1 cellular context compared by ENCODE assay signal in genomic region chr14:103525430-103526246, GRCh38.
TF ChIP-seq lines count a peak whose summit lies in the region.

No MANE protein-coding gene starts in this region.

TF ChIP-seq in HepG2, 621 proteins besides CTCF, POLR2A, EP300 and RAD21 (continued from another document):
- peak; percentile 15; the same call in 1 of the 2 replicates for TF ChIP-seq ZSCAN9 (CRISPR knock-in tag; IDR thresholded peaks at IDR 0.05; ENCODE audit: borderline replicate concordance)
- TF ChIP-seq, protein P1, sequence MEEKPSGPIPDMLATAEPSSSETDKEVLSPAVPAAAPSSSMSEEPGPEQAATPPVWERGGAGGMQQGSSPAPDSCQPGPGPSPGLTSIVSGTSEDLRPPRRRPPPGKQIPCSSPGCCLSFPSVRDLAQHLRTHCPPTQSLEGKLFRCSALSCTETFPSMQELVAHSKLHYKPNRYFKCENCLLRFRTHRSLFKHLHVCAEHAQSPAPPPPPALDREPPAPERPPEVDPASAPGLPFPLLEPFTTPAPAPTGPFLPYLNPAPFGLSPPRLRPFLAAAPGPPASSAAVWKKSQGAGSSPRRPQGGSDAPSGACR (CRISPR knock-in tag; IDR thresholded peaks at IDR 0.05): 0 out of 2 replicates have a peak, but pooled peaks have one; percentile 21
- 0 out of 2 replicates have a peak, but pooled peaks have one; percentile 22 for TF ChIP-seq MXD3 (CRISPR knock-in tag; IDR thresholded peaks at IDR 0.05)
- peak; percentile 37; the same call in 1 of the 2 replicates for TF ChIP-seq TFDP1 (CRISPR knock-in tag; IDR thresholded peaks at IDR 0.05; ENCODE audit: borderline replicate concordance)
- TF ChIP-seq, protein P2, sequence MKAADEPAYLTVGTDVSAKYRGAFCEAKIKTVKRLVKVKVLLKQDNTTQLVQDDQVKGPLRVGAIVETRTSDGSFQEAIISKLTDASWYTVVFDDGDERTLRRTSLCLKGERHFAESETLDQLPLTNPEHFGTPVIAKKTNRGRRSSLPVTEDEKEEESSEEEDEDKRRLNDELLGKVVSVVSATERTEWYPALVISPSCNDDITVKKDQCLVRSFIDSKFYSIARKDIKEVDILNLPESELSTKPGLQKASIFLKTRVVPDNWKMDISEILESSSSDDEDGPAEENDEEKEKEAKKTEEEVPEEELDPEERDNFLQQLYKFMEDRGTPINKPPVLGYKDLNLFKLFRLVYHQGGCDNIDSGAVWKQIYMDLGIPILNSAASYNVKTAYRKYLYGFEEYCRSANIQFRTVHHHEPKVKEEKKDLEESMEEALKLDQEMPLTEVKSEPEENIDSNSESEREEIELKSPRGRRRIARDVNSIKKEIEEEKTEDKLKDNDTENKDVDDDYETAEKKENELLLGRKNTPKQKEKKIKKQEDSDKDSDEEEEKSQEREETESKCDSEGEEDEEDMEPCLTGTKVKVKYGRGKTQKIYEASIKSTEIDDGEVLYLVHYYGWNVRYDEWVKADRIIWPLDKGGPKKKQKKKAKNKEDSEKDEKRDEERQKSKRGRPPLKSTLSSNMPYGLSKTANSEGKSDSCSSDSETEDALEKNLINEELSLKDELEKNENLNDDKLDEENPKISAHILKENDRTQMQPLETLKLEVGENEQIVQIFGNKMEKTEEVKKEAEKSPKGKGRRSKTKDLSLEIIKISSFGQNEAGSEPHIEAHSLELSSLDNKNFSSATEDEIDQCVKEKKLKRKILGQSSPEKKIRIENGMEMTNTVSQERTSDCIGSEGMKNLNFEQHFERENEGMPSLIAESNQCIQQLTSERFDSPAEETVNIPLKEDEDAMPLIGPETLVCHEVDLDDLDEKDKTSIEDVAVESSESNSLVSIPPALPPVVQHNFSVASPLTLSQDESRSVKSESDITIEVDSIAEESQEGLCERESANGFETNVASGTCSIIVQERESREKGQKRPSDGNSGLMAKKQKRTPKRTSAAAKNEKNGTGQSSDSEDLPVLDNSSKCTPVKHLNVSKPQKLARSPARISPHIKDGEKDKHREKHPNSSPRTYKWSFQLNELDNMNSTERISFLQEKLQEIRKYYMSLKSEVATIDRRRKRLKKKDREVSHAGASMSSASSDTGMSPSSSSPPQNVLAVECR (CRISPR knock-in tag; IDR thresholded peaks at IDR 0.05; ENCODE audit: borderline replicate concordance): peak; percentile 53; the same call in 1 of the 2 replicates
- TF ChIP-seq ZFY (CRISPR knock-in tag; IDR thresholded peaks at IDR 0.05): peak; percentile 76
- peak; percentile 53; the same call in 1 of the 2 replicates for TF ChIP-seq KAT7 (CRISPR knock-in tag; IDR thresholded peaks at IDR 0.05; ENCODE audit: borderline replicate concordance)
- TF ChIP-seq, protein P3, sequence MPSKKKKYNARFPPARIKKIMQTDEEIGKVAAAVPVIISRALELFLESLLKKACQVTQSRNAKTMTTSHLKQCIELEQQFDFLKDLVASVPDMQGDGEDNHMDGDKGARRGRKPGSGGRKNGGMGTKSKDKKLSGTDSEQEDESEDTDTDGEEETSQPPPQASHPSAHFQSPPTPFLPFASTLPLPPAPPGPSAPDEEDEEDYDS (CRISPR knock-in tag; IDR thresholded peaks at IDR 0.05): peak; percentile 84
- 0 out of 2 replicates have a peak, but pooled peaks have one; percentile 22 for TF ChIP-seq ZNF503 (CRISPR knock-in tag; IDR thresholded peaks at IDR 0.05)
- TF ChIP-seq HNF4A (CRISPR knock-in tag; IDR thresholded peaks at IDR 0.05): 0 out of 2 replicates have a peak, but pooled peaks have one; percentile 6
- TF ChIP-seq SAP130 (CRISPR knock-in tag; IDR thresholded peaks at IDR 0.05; ENCODE audit: low read depth): peak; percentile 74
- peak; percentile 76 for TF ChIP-seq PAXIP1 (CRISPR knock-in tag; conservative IDR thresholded peaks at IDR 0.05)
- peak; percentile 59; the same call in 1 of the 2 replicates for TF ChIP-seq ZNF281 (CRISPR knock-in tag; IDR thresholded peaks at IDR 0.05; ENCODE audit: borderline replicate concordance)
- TF ChIP-seq MIER2 (CRISPR knock-in tag; IDR thresholded peaks at IDR 0.05): 0 out of 2 replicates have a peak, but pooled peaks have one; percentile 32
- TF ChIP-seq ZNF430 (CRISPR knock-in tag; IDR thresholded peaks at IDR 0.05): peak; percentile 11; the same call in 1 of the 2 replicates
- peak; percentile 43 for TF ChIP-seq RARA (CRISPR knock-in tag; IDR thresholded peaks at IDR 0.05)
- TF ChIP-seq SNAPC2 (CRISPR knock-in tag; IDR thresholded peaks at IDR 0.05): 0 out of 2 replicates have a peak, but pooled peaks have one; percentile 31
- TF ChIP-seq THAP11 (CRISPR knock-in tag; IDR thresholded peaks at IDR 0.05): 0 out of 2 replicates have a peak, but pooled peaks have one; percentile 16
- 0 out of 2 replicates have a peak, but pooled peaks have one; percentile 18 for TF ChIP-seq HDAC1 (CRISPR knock-in tag; IDR thresholded peaks at IDR 0.05)
- peak; percentile 61; the same call in 1 of the 2 replicates for TF ChIP-seq SIX1 (CRISPR knock-in tag; IDR thresholded peaks at IDR 0.05; ENCODE audit: borderline replicate concordance)
- peak; percentile 21; the same call in 1 of the 2 replicates for TF ChIP-seq SP5 (CRISPR knock-in tag; IDR thresholded peaks at IDR 0.05; ENCODE audit: borderline replicate concordance, low read depth)
- peak; percentile 70; the same call in 1 of the 2 replicates for TF ChIP-seq HOXA3 (CRISPR knock-in tag; IDR thresholded peaks at IDR 0.05)
- TF ChIP-seq TBX2 (CRISPR knock-in tag; IDR thresholded peaks at IDR 0.05; ENCODE audit: borderline replicate concordance): peak; percentile 60; the same call in 1 of the 2 replicates
- TF ChIP-seq ZNF33B (CRISPR knock-in tag; IDR thresholded peaks at IDR 0.05): 0 out of 2 replicates have a peak, but pooled peaks have one; percentile 16
- 0 out of 2 replicates have a peak, but pooled peaks have one; percentile 16 for TF ChIP-seq PATZ1 (CRISPR knock-in tag; IDR thresholded peaks at IDR 0.05)
- TF ChIP-seq SALL1 (CRISPR knock-in tag; IDR thresholded peaks at IDR 0.05): peak; percentile 39
- TF ChIP-seq ZNF143 (CRISPR knock-in tag; IDR thresholded peaks at IDR 0.05): 0 out of 2 replicates have a peak, but pooled peaks have one; percentile 52
- peak; percentile 83 for TF ChIP-seq MEF2D (CRISPR knock-in tag; IDR thresholded peaks at IDR 0.05)
- TF ChIP-seq ZNF343 (CRISPR knock-in tag; IDR thresholded peaks at IDR 0.05): 0 out of 2 replicates have a peak, but pooled peaks have one; percentile 34
- peak; percentile 74; the same call in 1 of the 2 replicates for TF ChIP-seq ZNF766 (CRISPR knock-in tag; IDR thresholded peaks at IDR 0.05; ENCODE audit: borderline replicate concordance)
- TF ChIP-seq IKZF4 (CRISPR knock-in tag; IDR thresholded peaks at IDR 0.05; ENCODE audit: borderline replicate concordance, low read depth, not compliant biosample characterization): peak; percentile 58
